ENCODE assay signal across 1 cellular context in the genomic region with DNA sequence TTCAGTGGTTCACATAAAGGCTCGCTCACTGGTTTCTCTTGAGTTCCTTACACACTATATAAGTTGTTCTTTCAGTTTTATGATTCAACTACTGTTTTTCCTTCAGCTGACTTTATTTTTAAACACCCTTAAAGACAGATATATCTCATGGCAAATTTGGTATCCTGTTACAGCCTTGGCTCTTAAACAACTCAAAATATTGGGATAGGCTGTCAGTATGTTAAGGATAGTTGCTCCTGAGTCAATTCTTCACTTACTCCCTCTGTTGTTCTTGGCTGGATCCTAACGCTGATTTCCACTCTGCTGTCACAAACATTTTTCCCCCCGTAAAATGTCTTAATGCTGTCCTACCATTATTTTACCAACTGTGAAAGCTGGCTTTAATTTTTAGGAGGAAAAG.
TF ChIP-seq lines count a peak whose summit lies in the region.

No MANE protein-coding gene starts in this region.

TF ChIP-seq in endothelial cell of umbilical vein, 7 proteins besides CTCF, POLR2A, EP300 and RAD21:
- TF ChIP-seq MYC (IDR thresholded peaks at IDR 0.05; ENCODE audit: low read depth, low read length) (no peak), POLR2AphosphoS5 (IDR thresholded peaks at IDR 0.05; ENCODE audit: insufficient read depth, low read depth, low read length) (no peak), FOS (IDR thresholded peaks at IDR 0.05; ENCODE audit: borderline replicate concordance, insufficient read depth, low read length) (no peak), JUN (IDR thresholded peaks at IDR 0.05; ENCODE audit: borderline replicate concordance, insufficient read depth, insufficient read length, low read depth) (no peak), GATA2 (IDR thresholded peaks at IDR 0.05; ENCODE audit: insufficient read depth, insufficient read length, low read depth, low read length) (no peak), EZH2 (IDR thresholded peaks at IDR 0.05; ENCODE audit: borderline replicate concordance, low read depth, low read length, severe bottlenecking) (no peak)
- TF ChIP-seq, protein P1, sequence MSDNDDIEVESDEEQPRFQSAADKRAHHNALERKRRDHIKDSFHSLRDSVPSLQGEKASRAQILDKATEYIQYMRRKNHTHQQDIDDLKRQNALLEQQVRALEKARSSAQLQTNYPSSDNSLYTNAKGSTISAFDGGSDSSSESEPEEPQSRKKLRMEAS (IDR thresholded peaks at IDR 0.05; ENCODE audit: insufficient read depth, insufficient read length): no peak
